ENCODE assay signal across 8 cellular contexts in genomic region chr2:241860184-241861078, GRCh38. TPM values are rescaled to one million over a fixed set of nuclear protein-coding genes. Genes with fewer than 3 reads are reported as not detected.
DNase-seq lines count a peak whose midpoint lies in the region; ATAC-seq and TF ChIP-seq lines count a peak whose summit lies in the region.

No MANE protein-coding gene starts in this region.

- peaks cover 0 to 35% of the 10 kb centered on the region in 2 donors for H3K27me3 ChIP-seq in breast epithelium

- H3K4me3 ChIP-seq in breast epithelium (peak overlapping the region; percentile 26 to 59 (median 30)), mucosa of descending colon (no peak overlapping the region)

- TF ChIP-seq POLR2A in breast epithelium (IDR thresholded peaks at IDR 0.05), result no peak

- H3K4me3 Mint-ChIP-seq in MCF 10A (ENCODE audit: unreplicated experiment) (no peak overlapping the region), Calu3 (ENCODE audit: low read depth, unreplicated experiment) (no peak overlapping the region)
- H3K4me3 Mint-ChIP-seq in activated T-helper 17 cell treated with anti-CD3 and anti-CD28 coated beads, Interleukin-2, amount 50 U/mL, for 72 hours, result peak overlapping the region; percentile 56

- intact Hi-C loops in breast epithelium (cut with DNase I; ENCODE audit: low total_unique reads) (no loop called here), MCF 10A (cut with micrococcal nuclease) (no loop called here), mucosa of descending colon (cut with DNase I, micrococcal nuclease) (no loop called here), Calu3 (cut with micrococcal nuclease; ENCODE audit: unreplicated experiment) (no loop called here)

- BruUV-seq in MCF 10A (replicated peaks; lab: Mats Ljungman, UMichigan) (no TSS peak), Calu3 (replicated peaks; lab: Mats Ljungman, UMichigan) (no TSS peak)

- H3K9me3 Mint-ChIP-seq in MCF 10A (ENCODE audit: unreplicated experiment), result peaks cover 17% of the 10 kb centered on the region
- peaks cover 14% of the 10 kb centered on the region for H3K9me3 Mint-ChIP-seq in activated T-helper 17 cell treated with anti-CD3 and anti-CD28 coated beads, Interleukin-2, amount 50 U/mL, for 72 hours
- H3K9me3 Mint-ChIP-seq in Calu3 (ENCODE audit: low read depth, unreplicated experiment), result peaks cover 17% of the 10 kb centered on the region

- POLR2A ChIA-PET in MCF 10A (lab: Yijun Ruan, JAX), result no interaction called here

- H3K36me3 ChIP-seq in breast epithelium, result no peaks in the 10 kb centered on the region
- H3K36me3 ChIP-seq in mucosa of descending colon (ENCODE audit: low read depth), result no peaks in the 10 kb centered on the region

- DNase-seq in breast epithelium (ENCODE audit: low spot score in 2 of 2) (no peak), MCF 10A (ENCODE audit: unreplicated experiment) (no peak), mucosa of descending colon (peak in 1 of 3 donors; percentile 28), NCI-H146 treated with DMSO at 0.1 percent for 48 hours (lab: John Stamatoyannopoulos, UW; ENCODE audit: unreplicated experiment) (no peak), Calu3 (no peak), NK-92 (lab: John Stamatoyannopoulos, UW; ENCODE audit: unreplicated experiment) (no peak)

- no peak overlapping the region for H3K27ac Mint-ChIP-seq in MCF 10A (ENCODE audit: low read depth, unreplicated experiment)
- peak overlapping the region; percentile 94 for H3K27ac Mint-ChIP-seq in activated T-helper 17 cell treated with anti-CD3 and anti-CD28 coated beads, Interleukin-2, amount 50 U/mL, for 72 hours
- no peak overlapping the region for H3K27ac Mint-ChIP-seq in Calu3 (ENCODE audit: unreplicated experiment)

- TF ChIP-seq CTCF in breast epithelium (IDR thresholded peaks at IDR 0.05) (no peak), MCF 10A (IDR thresholded peaks at IDR 0.05; ENCODE audit: unreplicated experiment) (no peak), mucosa of descending colon (IDR thresholded peaks at IDR 0.05) (no peak), Calu3 (IDR thresholded peaks at IDR 0.05; ENCODE audit: unreplicated experiment) (no peak)

- H3K9me3 ChIP-seq in breast epithelium, result no peaks in the 10 kb centered on the region
- H3K9me3 ChIP-seq in mucosa of descending colon, result no peaks in the 10 kb centered on the region

- peak overlapping the region; percentile 71 to 84 for H3K27ac ChIP-seq in breast epithelium

- H3K36me3 Mint-ChIP-seq in MCF 10A (ENCODE audit: insufficient read depth, unreplicated experiment) (no peaks in the 10 kb centered on the region), Calu3 (ENCODE audit: insufficient read depth, unreplicated experiment) (no peaks in the 10 kb centered on the region)
- peaks cover 50% of the 10 kb centered on the region for H3K36me3 Mint-ChIP-seq in activated T-helper 17 cell treated with anti-CD3 and anti-CD28 coated beads, Interleukin-2, amount 50 U/mL, for 72 hours (ENCODE audit: low read depth)

- H3K4me1 Mint-ChIP-seq in MCF 10A (ENCODE audit: insufficient read depth, unreplicated experiment) (peaks cover 5% of the 10 kb centered on the region), Calu3 (ENCODE audit: low read depth, unreplicated experiment) (peaks cover 13% of the 10 kb centered on the region)
- peaks cover 49% of the 10 kb centered on the region for H3K4me1 Mint-ChIP-seq in activated T-helper 17 cell treated with anti-CD3 and anti-CD28 coated beads, Interleukin-2, amount 50 U/mL, for 72 hours

- ATAC-seq in activated T-helper 17 cell treated with anti-CD3 and anti-CD28 coated beads, Interleukin-2, amount 50 U/mL, for 72 hours (replicated peaks), result no peak
- peak; percentile 7 for ATAC-seq in mucosa of descending colon
- ATAC-seq in GM19467 (IDR thresholded peaks at IDR 0.05; ENCODE audit: unreplicated experiment), result no peak

- peaks cover 40% of the 10 kb centered on the region for H3K27me3 Mint-ChIP-seq in MCF 10A (ENCODE audit: insufficient read depth, unreplicated experiment)
- peaks cover 7% of the 10 kb centered on the region for H3K27me3 Mint-ChIP-seq in activated T-helper 17 cell treated with anti-CD3 and anti-CD28 coated beads, Interleukin-2, amount 50 U/mL, for 72 hours
- H3K27me3 Mint-ChIP-seq in Calu3 (ENCODE audit: unreplicated experiment), result peaks cover 73% of the 10 kb centered on the region

- H3K4me1 ChIP-seq in breast epithelium, result no peaks in the 10 kb centered on the region
- peaks cover 19% of the 10 kb centered on the region for H3K4me1 ChIP-seq in mucosa of descending colon (ENCODE audit: low read depth)

- CTCF ChIA-PET in MCF 10A (lab: Yijun Ruan, JAX) (interaction anchor here (0.6 kb wide), 1 partner anchor 202 kb away, joined by 3 read pairs; no protein-coding TSS in a partner anchor), Calu3 (lab: Charles Lee) (no interaction called here)

RNA-seq across cellular contexts. Expression of gene PDCD1, which starts 1.7 kb away (rescaled TPM):
- total RNA-seq in breast epithelium, result under 1 TPM; 0.16 to 0.88 (median 0.33) TPM
- total RNA-seq in MCF 10A (2022), result not detected in 2 replicates
- 10 to 100 TPM; 13.1 to 77.6 TPM for total RNA-seq in activated T-helper 17 cell treated with anti-CD3 and anti-CD28 coated beads, Interleukin-2, amount 50 U/mL, for 72 hours
- under 1 TPM in 2 of 3 donors, not detected in 1; 0.13 to 0.70 TPM for total RNA-seq in mucosa of descending colon
- not detected in 2 replicates for total RNA-seq in Calu3 (2022)

RNA-seq across cellular contexts. Expression of gene RTP5, which starts 9.1 kb away (rescaled TPM):
- total RNA-seq in breast epithelium, result under 1 TPM in 1 of 3 donors, not detected in 2; 0.15 TPM
- not detected in 2 replicates for total RNA-seq in MCF 10A (2022)
- under 1 TPM in 1 of 2 donors, not detected in 1; 0.58 TPM for total RNA-seq in activated T-helper 17 cell treated with anti-CD3 and anti-CD28 coated beads, Interleukin-2, amount 50 U/mL, for 72 hours
- not detected for total RNA-seq in mucosa of descending colon
- total RNA-seq in Calu3 (2022), result not detected in 2 replicates

RNA-seq across cellular contexts. Expression of gene NEU4, which starts 51.4 kb away (rescaled TPM):
- total RNA-seq in breast epithelium (1 to 10 TPM in 1 of 3 donors, under 1 TPM in 2; 0.33 to 3.0 (median 0.44) TPM), MCF 10A (2022) (not detected in 2 replicates), mucosa of descending colon (10 to 100 TPM; 41.4 to 72.5 (median 71.0) TPM), Calu3 (2022) (0.14 and 0.37 TPM in 2 replicates)
- total RNA-seq in activated T-helper 17 cell treated with anti-CD3 and anti-CD28 coated beads, Interleukin-2, amount 50 U/mL, for 72 hours, result 1 to 10 TPM; 1.1 to 9.8 TPM

Comparison
In these comparisons a context has a peak if more than half of its experiments do, and no peak if none do; other contexts are left out.
1. RNA of gene PDCD1, which starts 1.7 kb away (total RNA-seq): 13.1 to 77.6 TPM in activated T-helper 17 cell treated with anti-CD3 and anti-CD28 coated beads, Interleukin-2, amount 50 U/mL, for 72 hours; 0.16 to 0.88 TPM in breast epithelium, 0.13 to 0.70 TPM in mucosa of descending colon, not detected in MCF 10A and not detected in Calu3; every median in the first group is over 4 times any median in the second.